ENCODE assay signal across 23 cellular contexts in the genomic region with DNA sequence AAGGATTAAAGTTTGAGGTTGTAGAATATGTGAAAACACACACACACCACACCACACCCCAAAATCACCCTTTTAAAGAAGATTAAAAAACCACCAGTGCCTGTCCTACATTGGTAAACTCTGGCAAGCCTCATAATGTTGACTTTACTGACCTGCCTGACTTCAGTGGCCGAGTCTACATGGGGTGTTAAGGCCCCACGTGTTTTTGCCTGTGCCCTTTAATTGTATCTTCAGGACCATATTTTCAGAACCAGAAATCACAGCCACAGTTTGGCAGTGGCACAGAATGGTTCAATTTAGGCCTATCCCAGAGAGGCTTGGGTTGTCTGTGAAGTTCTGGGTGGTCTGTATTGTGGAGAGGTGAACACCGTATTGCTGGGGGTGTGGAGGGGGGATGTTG. TPM values are rescaled to one million over a fixed set of nuclear protein-coding genes. Genes with fewer than 3 reads are reported as not detected.
A peak's percentile ranks its signal among the peaks of the same experiment; 100 is the strongest.
DNase-seq lines count a peak whose midpoint lies in the region; ATAC-seq and TF ChIP-seq lines count a peak whose summit lies in the region.
"Had no signal": no experiment of that assay in that cellular context is flagged by ENCODE, and none has a peak within 500 bp of the region (broad histone marks: within the 10 kb centered on the region; RNA-seq: fewer than 3 reads in every experiment).

No MANE protein-coding gene starts in this region.

- H3K9ac ChIP-seq in endodermal cell (ENCODE audit: extremely low read depth, low read length, poor library complexity, severe bottlenecking) (no peak overlapping the region), stomach smooth muscle (ENCODE audit: low read length in 2 of 2) (no peak overlapping the region)

- H3K27me3 ChIP-seq in endodermal cell (ENCODE audit: control insufficient read depth, insufficient read depth, low read length, poor library complexity, severe bottlenecking) (no peaks in the 10 kb centered on the region), stomach smooth muscle (ENCODE audit: control insufficient read depth in 1 of 2, insufficient read depth in 2 of 2, low read length in 2 of 2) (no peaks in the 10 kb centered on the region)
- H3K27me3 ChIP-seq: adrenal gland had no signal

- no peak for TF ChIP-seq CTCF in endodermal cell (conservative IDR thresholded peaks at IDR 0.05)
- no peak for TF ChIP-seq CTCF in omental fat pad (IDR thresholded peaks at IDR 0.05)

- no peak overlapping the region for H3K27ac Mint-ChIP-seq in endodermal cell
- peak overlapping the region; percentile 72 to 87 for H3K27ac Mint-ChIP-seq in natural killer cell treated with Interleukin-12 subunit alpha and Interleukin-12 subunit beta and Interleukin-15 and Interleukin-18, amount 100 ng/mL, for 72 hours
- H3K27ac Mint-ChIP-seq: CD4-positive, alpha-beta T cell; HFFc6; T-helper 2 cell treated with Interferon-gamma antibody and Interleukin-4, amounts not matched to agents 5 μg/mL and 100 μg/mL, for 36 hours; WTC11 had no signal

- H3K9me3 Mint-ChIP-seq in endodermal cell = peaks cover 1% of the 10 kb centered on the region
- H3K9me3 Mint-ChIP-seq in natural killer cell treated with Interleukin-12 subunit alpha and Interleukin-12 subunit beta and Interleukin-15 and Interleukin-18, amount 100 ng/mL, for 72 hours = no peaks in the 10 kb centered on the region
- H3K9me3 Mint-ChIP-seq: CD4-positive, alpha-beta T cell; HFFc6; naive B cell; T-helper 2 cell treated with Interferon-gamma antibody and Interleukin-4, amounts not matched to agents 5 μg/mL and 100 μg/mL, for 36 hours; WTC11 had no signal

- H3K9me3 ChIP-seq in endodermal cell (ENCODE audit: control insufficient read depth, low read length) = no peaks in the 10 kb centered on the region
- H3K9me3 ChIP-seq in stomach smooth muscle (ENCODE audit: control insufficient read depth in 2 of 2, low read length in 2 of 2) = no peaks in the 10 kb centered on the region
- H3K9me3 ChIP-seq: adrenal gland had no signal

- H3K27me3 Mint-ChIP-seq in endodermal cell (ENCODE audit: insufficient read depth) = peaks cover 37% of the 10 kb centered on the region
- H3K27me3 Mint-ChIP-seq in natural killer cell treated with Interleukin-12 subunit alpha and Interleukin-12 subunit beta and Interleukin-15 and Interleukin-18, amount 100 ng/mL, for 72 hours = no peaks in the 10 kb centered on the region
- H3K27me3 Mint-ChIP-seq: CD4-positive, alpha-beta T cell; naive B cell had no signal

- H3K27ac ChIP-seq in angular gyrus (ENCODE audit: low read depth, low read length) (peak overlapping the region; percentile 74), endodermal cell (ENCODE audit: low read depth, low read length) (peak overlapping the region; percentile 96), stomach smooth muscle (ENCODE audit: low read length) (peak overlapping the region; percentile 49)
- H3K27ac ChIP-seq: SK-N-MC had no signal

- H3K4me3 ChIP-seq in endodermal cell (ENCODE audit: low read length) (no peak overlapping the region), stomach smooth muscle (ENCODE audit: low read length in 2 of 2) (no peak overlapping the region)
- H3K4me3 ChIP-seq: adrenal gland, SK-N-MC had no signal

- DNase-seq in endodermal cell = no peak
- DNase-seq in natural killer cell treated with Interleukin-12 subunit alpha and Interleukin-12 subunit beta and Interleukin-15 and Interleukin-18, amount 100 ng/mL, for 72 hours (ENCODE audit: low spot score) = no peak
- no peak for DNase-seq in omental fat pad (ENCODE audit: low spot score)
- no peak for DNase-seq in foreskin melanocyte
- DNase-seq in epidermal melanocyte (ENCODE audit: insufficient read length, low spot score) = no peak
- DNase-seq: activated CD4-positive, alpha-beta T cell treated with anti-CD3 and anti-CD28 coated beads, Interleukin-2, amount 50 U/mL, for 4 hours; CD4-positive, alpha-beta T cell; DMS53; effector memory CD4-positive, alpha-beta T cell; HFFc6; naive B cell; NCI-H1105 treated with DMSO at 0.1 percent for 48 hours; NCI-H2107; NCI-H510A; NK-92 treated with Interleukin-12 subunit alpha and Interleukin-12 subunit beta, amount 100 ng/mL, for 24 hours; posterior cingulate gyrus had no signal

- H3K4me1 ChIP-seq in endodermal cell (ENCODE audit: control insufficient read depth, insufficient read depth, low read length) (peaks cover 3% of the 10 kb centered on the region), stomach smooth muscle (ENCODE audit: control insufficient read depth, insufficient read depth, low read length) (peaks cover 54% of the 10 kb centered on the region)

- no peak overlapping the region for H3K4me3 Mint-ChIP-seq in endodermal cell
- no peak overlapping the region for H3K4me3 Mint-ChIP-seq in natural killer cell treated with Interleukin-12 subunit alpha and Interleukin-12 subunit beta and Interleukin-15 and Interleukin-18, amount 100 ng/mL, for 72 hours
- H3K4me3 Mint-ChIP-seq: CD4-positive, alpha-beta T cell; HFFc6; T-helper 2 cell treated with Interferon-gamma antibody and Interleukin-4, amounts not matched to agents 5 μg/mL and 100 μg/mL, for 36 hours; WTC11 had no signal

- ATAC-seq in natural killer cell treated with Interleukin-12 subunit alpha and Interleukin-12 subunit beta and Interleukin-15 and Interleukin-18, amount 100 ng/mL, for 72 hours = no peak
- ATAC-seq in omental fat pad (ENCODE audit: low FRiP score) = no peak

- no peaks in the 10 kb centered on the region for H3K36me3 Mint-ChIP-seq in endodermal cell (ENCODE audit: low read depth)
- H3K36me3 Mint-ChIP-seq in natural killer cell treated with Interleukin-12 subunit alpha and Interleukin-12 subunit beta and Interleukin-15 and Interleukin-18, amount 100 ng/mL, for 72 hours = no peaks in the 10 kb centered on the region
- H3K36me3 Mint-ChIP-seq: WTC11 had no signal

- H3K4me1 Mint-ChIP-seq in endodermal cell = peaks cover 15% of the 10 kb centered on the region
- peaks cover 62 to 87% of the 10 kb centered on the region in 2 donors for H3K4me1 Mint-ChIP-seq in natural killer cell treated with Interleukin-12 subunit alpha and Interleukin-12 subunit beta and Interleukin-15 and Interleukin-18, amount 100 ng/mL, for 72 hours (ENCODE audit: low read depth in 2 of 2)

- H3K36me3 ChIP-seq in endodermal cell (ENCODE audit: control insufficient read depth, insufficient read depth, low read length) (no peaks in the 10 kb centered on the region), stomach smooth muscle (ENCODE audit: control insufficient read depth in 2 of 2, insufficient read depth in 2 of 2, low read length in 2 of 2) (peaks cover 0 to 8% of the 10 kb centered on the region in 2 donors)
- H3K36me3 ChIP-seq: adrenal gland had no signal

- 91 to 100% methylated on average over 2 of the region's 3 CpGs for WGBS in endodermal cell (ENCODE audit: insufficient coverage in 1 of 2, insufficient read length in 1 of 2), 2 experiments

RNA-seq across cellular contexts. Expression of a gene that starts 33.4 kb away (rescaled TPM):
- 1 to 10 TPM; 4.1 to 5.8 TPM for total RNA-seq in endodermal cell
- 16.5 TPM for polyA plus RNA-seq in endodermal cell (2013, experiment 1 of 2)
- polyA plus RNA-seq in endodermal cell (2013, experiment 2 of 2) = 16.8 TPM
- 10 to 100 TPM in 1 of 2 donors, 1 to 10 TPM in 1; 2.7 to 13.1 TPM for total RNA-seq in natural killer cell treated with Interleukin-12 subunit alpha and Interleukin-12 subunit beta and Interleukin-15 and Interleukin-18, amount 100 ng/mL, for 72 hours
- 100 to 1,000 TPM in 3 of 4 donors, 10 to 100 TPM in 1; 82.7 to 375 (median 189) TPM for total RNA-seq in omental fat pad
- total RNA-seq: fibroblast of lung, HFFc6 had no signal
- polyA plus RNA-seq: fibroblast of lung had no signal

Comparison
In these comparisons a context has a peak if more than half of its experiments do, and no peak if none do; other contexts are left out.
1. RNA of a gene that starts 33.4 kb away (total RNA-seq): 82.7 to 375 TPM in omental fat pad; 2.7 to 13.1 TPM in natural killer cell treated with Interleukin-12 subunit alpha and Interleukin-12 subunit beta and Interleukin-15 and Interleukin-18, amount 100 ng/mL, for 72 hours and 4.1 to 5.8 TPM in endodermal cell; every median in the first group is over 4 times any median in the second.
2. Peak in every context shown above with its lines, with median percentiles within 50 percentile points of each other: H3K27ac ChIP-seq.